In genomic region chr19:15448778-15449619, GRCh38 we compare ENCODE assay signal across 9 cellular contexts. TPM values are rescaled to one million over a fixed set of nuclear protein-coding genes. Genes with fewer than 3 reads are reported as not detected.
A peak's percentile ranks its signal among the peaks of the same experiment; 100 is the strongest.
DNase-seq lines count a peak whose midpoint lies in the region; ATAC-seq, FAIRE-seq and TF ChIP-seq lines count a peak whose summit lies in the region.
"Had no signal": no experiment of that assay in that cellular context is flagged by ENCODE, and none has a peak within 500 bp of the region (broad histone marks: within the 10 kb centered on the region; RNA-seq: fewer than 3 reads in every experiment).

No MANE protein-coding gene starts in this region.

- no peaks in the 10 kb centered on the region for H3K36me3 ChIP-seq in bronchial epithelial cell (ENCODE audit: control insufficient read depth, insufficient read depth, low read length)

- FAIRE-seq in bronchial epithelial cell (lab: Jason Lieb, UNC) (peak; percentile 75), frontal cortex (lab: Jason Lieb, UNC) (no peak)
- FAIRE-seq: A204.1 had no signal

- no peak for TF ChIP-seq CTCF in bronchial epithelial cell (IDR thresholded peaks at IDR 0.05; ENCODE audit: insufficient read depth, low read length, severe bottlenecking)

- peak overlapping the region; percentile 43 for H3K4me3 ChIP-seq in bronchial epithelial cell (ENCODE audit: low read depth, low read length)

- DNase-seq in DMS53 (lab: John Stamatoyannopoulos, UW) (peak; percentile 44), DMS53 treated with DMSO at 0.1 percent for 48 hours (lab: John Stamatoyannopoulos, UW; ENCODE audit: unreplicated experiment) (no peak), bronchial epithelial cell (ENCODE audit: low read depth) (no peak), naive B cell (no peak), cerebellar nuclear complex (lab: John Stamatoyannopoulos, UW) (no peak), frontal cortex (ENCODE audit: low spot score in 2 of 2) (no peak), HT-29 (ENCODE audit: low spot score) (no peak)

- peaks cover 20 to 34% (median 28%) of the 10 kb centered on the region in 3 donors for H3K4me1 Mint-ChIP-seq in naive B cell

- no peak for TF ChIP-seq EP300 in Ishikawa (IDR thresholded peaks at IDR 0.05; ENCODE audit: borderline replicate concordance)

- TF ChIP-seq RAD21 in Ishikawa (IDR thresholded peaks at IDR 0.05; ENCODE audit: low read depth): no peak

- peaks cover 0 to 6% of the 10 kb centered on the region in 2 donors for H3K36me3 Mint-ChIP-seq in naive B cell

- H3K9me3 Mint-ChIP-seq in naive B cell: no peaks in the 10 kb centered on the region

- ATAC-seq in naive B cell (ENCODE audit: low read depth in 2 of 2): peak; percentile 11 to 15

- no peaks in the 10 kb centered on the region for H3K27me3 Mint-ChIP-seq in naive B cell

- no peaks in the 10 kb centered on the region for H3K27me3 ChIP-seq in bronchial epithelial cell (ENCODE audit: control insufficient read depth, insufficient read depth, low read length)

- H3K4me3 Mint-ChIP-seq in naive B cell: peak overlapping the region; percentile 70 to 92 (median 82)

- peak overlapping the region in 5 of 6 donors; percentile 67 to 94 (median 86) for H3K27ac Mint-ChIP-seq in naive B cell

TF ChIP-seq in Ishikawa, 13 proteins besides CTCF, POLR2A, EP300 and RAD21:
- TF ChIP-seq ZBTB7A (IDR thresholded peaks at IDR 0.05; ENCODE audit: low read depth) (peak; percentile 99), TAF1 (IDR thresholded peaks at IDR 0.05; ENCODE audit: low read depth) (no peak)

RNA-seq across cellular contexts. Expression of gene WIZ, which starts 0.8 kb away (rescaled TPM):
- total RNA-seq in bronchial epithelial cell (2.4 and 4.2 TPM in 2 replicates), frontal cortex (10.6 TPM)
- 1 to 10 TPM in 1 of 6 donors, under 1 TPM in 5; 0.15 to 1.4 (median 0.66) TPM for polyA plus RNA-seq in naive B cell (ENCODE audit: low read depth in 6 of 6)
- 18.4 and 32.9 TPM in 2 replicates for total RNA-seq in HT-29 (2014; rRNA removed; shearing (Covaris generic))

RNA-seq across cellular contexts. Expression of gene RASAL3, which starts 15.3 kb away (rescaled TPM):
- total RNA-seq in bronchial epithelial cell (not detected in 2 replicates), frontal cortex (0.41 TPM)
- 10 to 100 TPM; 21.8 to 49.9 (median 32.0) TPM for polyA plus RNA-seq in naive B cell (ENCODE audit: low read depth in 6 of 6)
- not detected in 2 replicates for total RNA-seq in HT-29 (2014; rRNA removed; shearing (Covaris generic))

RNA-seq across cellular contexts. Expression of gene AKAP8L, which starts 30.2 kb away (rescaled TPM):
- 75.3 and 78.9 TPM in 2 replicates for total RNA-seq in bronchial epithelial cell
- polyA plus RNA-seq in naive B cell (ENCODE audit: low read depth in 6 of 6): 100 to 1,000 TPM in 1 of 6 donors, 10 to 100 TPM in 5; 37.8 to 103 (median 53.6) TPM
- 65.2 TPM for total RNA-seq in frontal cortex
- total RNA-seq in HT-29 (2014; rRNA removed; shearing (Covaris generic)): 66.2 and 66.3 TPM in 2 replicates

RNA-seq across cellular contexts. Expression of gene PGLYRP2, which starts 30.3 kb away (rescaled TPM):
- total RNA-seq in bronchial epithelial cell (not detected in 2 replicates), frontal cortex (not detected)
- not detected for polyA plus RNA-seq in naive B cell (ENCODE audit: low read depth in 6 of 6)
- not detected in 2 replicates for total RNA-seq in HT-29 (2014; rRNA removed; shearing (Covaris generic))

RNA-seq across cellular contexts. Expression of gene CYP4F22, which starts 59.3 kb away (rescaled TPM):
- 0.13 TPM in 1 of 2 replicates, not detected in the other for total RNA-seq in bronchial epithelial cell
- polyA plus RNA-seq in naive B cell (ENCODE audit: low read depth in 6 of 6): not detected
- not detected for total RNA-seq in frontal cortex
- total RNA-seq in HT-29 (2014; rRNA removed; shearing (Covaris generic)): not detected in 2 replicates
